Comparison of ENCODE assay signal across 17 cellular contexts in genomic region chr9:82436480-82436879, GRCh38.
A peak's percentile ranks its signal among the peaks of the same experiment; 100 is the strongest.
DNase-seq lines count a peak whose midpoint lies in the region; ATAC-seq lines count a peak whose summit lies in the region.
"Had no signal": no experiment of that assay in that cellular context is flagged by ENCODE, and none has a peak within 500 bp of the region (broad histone marks: within the 10 kb centered on the region; RNA-seq: fewer than 3 reads in every experiment).

No MANE protein-coding gene starts in this region.

- DNase-seq in ELR (ENCODE audit: low read depth) (peak; percentile 6), NCI-H226 (peak; percentile 22), epithelial cell of prostate (ENCODE audit: low read depth, low spot score) (peak; percentile 29), kidney tubule cell (ENCODE audit: low spot score) (peak; percentile 80)
- no peak for DNase-seq in stimulated activated naive CD4-positive, alpha-beta T cell (lab: John Stamatoyannopoulos, UW)
- DNase-seq: ACHN; CD8-positive, alpha-beta memory T cell; DND-41; HCEC 1CT; KBM-7; NCI-H1092; NCI-H1694 treated with DMSO at 0.1 percent for 48 hours; SHP77 had no signal

- ATAC-seq in GM18907 (IDR thresholded peaks at IDR 0.05; ENCODE audit: unreplicated experiment) (no peak), HG03025 (IDR thresholded peaks at IDR 0.05; ENCODE audit: low FRiP score, unreplicated experiment) (no peak), HG03159 (IDR thresholded peaks at IDR 0.05; ENCODE audit: unreplicated experiment) (no peak)

- peak overlapping the region; percentile 20 for H3K27ac ChIP-seq in epithelial cell of prostate
- H3K27ac ChIP-seq: HL-60 had no signal

Comparison
In these comparisons a context has a peak if more than half of its experiments do, and no peak if none do; other contexts are left out.
1. DNase-seq: peak in ELR (single experiment), NCI-H226 (single experiment), epithelial cell of prostate (single experiment) and kidney tubule cell (single experiment); none in stimulated activated naive CD4-positive, alpha-beta T cell (0 of 6).